In the genomic region with DNA sequence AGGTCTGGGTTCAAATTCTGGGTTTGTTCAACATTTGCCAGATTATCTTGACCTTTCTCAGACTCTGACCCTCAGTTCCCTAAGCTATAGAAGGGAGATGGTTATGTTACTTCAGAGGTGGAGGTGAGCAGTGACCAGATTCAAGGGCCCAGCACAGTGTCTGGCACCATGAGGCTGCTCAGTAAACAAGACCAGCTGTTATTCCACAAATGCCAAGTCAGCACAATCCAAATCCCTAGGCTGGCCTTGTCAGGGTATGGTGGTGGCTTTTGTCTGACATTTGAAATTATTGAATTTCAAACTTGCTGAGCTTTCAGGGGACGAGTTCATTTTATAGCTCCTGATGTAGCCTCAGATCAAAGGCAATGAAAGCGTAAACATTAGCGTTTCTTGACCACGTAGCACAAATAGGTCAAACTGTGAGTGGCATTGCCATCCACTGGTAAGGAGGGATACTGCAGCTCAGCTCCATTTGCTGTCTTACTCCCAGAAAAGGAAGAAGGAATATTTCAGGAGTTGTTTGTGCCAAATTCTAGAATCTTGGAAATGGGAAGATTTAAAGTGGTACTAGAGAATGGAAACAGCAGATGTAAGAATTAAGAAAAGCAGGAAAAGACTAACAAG, we compare ENCODE assay signal across 11 cellular contexts.
DNase-seq lines count a peak whose midpoint lies in the region; ATAC-seq and TF ChIP-seq lines count a peak whose summit lies in the region.
"Had no signal": no experiment of that assay in that cellular context is flagged by ENCODE, and none has a peak within 500 bp of the region (broad histone marks: within the 10 kb centered on the region; RNA-seq: fewer than 3 reads in every experiment).

No MANE protein-coding gene starts in this region.

- no peak overlapping the region for H3K27ac Mint-ChIP-seq in activated CD8-positive, alpha-beta T cell treated with anti-CD3 and anti-CD28 coated beads for 36 hours
- H3K27ac Mint-ChIP-seq in activated CD8-positive, alpha-beta T cell treated with anti-CD3 and anti-CD28 coated beads, Interleukin-2, amount 10 ng/mL, durations not matched to agents 7 days and 5 days: no peak overlapping the region
- H3K27ac Mint-ChIP-seq: activated naive CD8-positive, alpha-beta T cell treated with anti-CD3 and anti-CD28 coated beads, Interleukin-2, amount 10 ng/mL, durations not matched to agents 7 days and 5 days; IgD-negative memory B cell had no signal

- POLR2A ChIA-PET in activated CD8-positive, alpha-beta T cell treated with anti-CD3 and anti-CD28 coated beads for 36 hours (lab: Charles Lee): no interaction called here
- POLR2A ChIA-PET in activated CD8-positive, alpha-beta T cell treated with anti-CD3 and anti-CD28 coated beads, Interleukin-2, amount 10 ng/mL, durations not matched to agents 7 days and 5 days (lab: Charles Lee): no interaction called here

- peaks cover 0 to 5% (median 1%) of the 10 kb centered on the region in 4 donors for H3K4me1 ChIP-seq in tibial artery

- peak; percentile 32 for TF ChIP-seq CTCF in activated CD8-positive, alpha-beta T cell treated with anti-CD3 and anti-CD28 coated beads for 36 hours (IDR thresholded peaks at IDR 0.05)
- TF ChIP-seq CTCF in fibroblast of the aortic adventitia (IDR thresholded peaks at IDR 0.05; ENCODE audit: insufficient read depth, low read length): peak; percentile 41
- peak; percentile 30 to 40 for TF ChIP-seq CTCF in tibial artery (IDR thresholded peaks at IDR 0.05)

- H3K4me1 Mint-ChIP-seq in activated CD8-positive, alpha-beta T cell treated with anti-CD3 and anti-CD28 coated beads for 36 hours (ENCODE audit: low read depth): peaks cover 34% of the 10 kb centered on the region
- peaks cover 39% of the 10 kb centered on the region for H3K4me1 Mint-ChIP-seq in activated CD8-positive, alpha-beta T cell treated with anti-CD3 and anti-CD28 coated beads, Interleukin-2, amount 10 ng/mL, durations not matched to agents 7 days and 5 days (ENCODE audit: low read depth)

- intact Hi-C loops in activated CD8-positive, alpha-beta T cell treated with anti-CD3 and anti-CD28 coated beads for 36 hours (cut with micrococcal nuclease): loop anchor here (5.0 to 10.0 kb wide), 3 partner anchors 166 to 286 kb away; no protein-coding TSS in a partner anchor
- intact Hi-C loops in tibial artery (cut with DNase I; ENCODE audit: low total_unique reads): no loop called here

- no peaks in the 10 kb centered on the region for H3K9me3 Mint-ChIP-seq in activated CD8-positive, alpha-beta T cell treated with anti-CD3 and anti-CD28 coated beads for 36 hours
- H3K9me3 Mint-ChIP-seq in activated CD8-positive, alpha-beta T cell treated with anti-CD3 and anti-CD28 coated beads, Interleukin-2, amount 10 ng/mL, durations not matched to agents 7 days and 5 days (ENCODE audit: insufficient read depth): no peaks in the 10 kb centered on the region
- H3K9me3 Mint-ChIP-seq: activated naive CD8-positive, alpha-beta T cell treated with anti-CD3 and anti-CD28 coated beads, Interleukin-2, amount 10 ng/mL, durations not matched to agents 7 days and 5 days; IgD-negative memory B cell had no signal

- no peaks in the 10 kb centered on the region for H3K27me3 ChIP-seq in tibial artery

- no peak for ATAC-seq in activated CD8-positive, alpha-beta T cell treated with anti-CD3 and anti-CD28 coated beads for 36 hours
- no peak for ATAC-seq in activated CD8-positive, alpha-beta T cell treated with anti-CD3 and anti-CD28 coated beads, Interleukin-2, amount 10 ng/mL, durations not matched to agents 7 days and 5 days
- no peak for ATAC-seq in HG03439 (IDR thresholded peaks at IDR 0.05; ENCODE audit: unreplicated experiment)

- H3K36me3 Mint-ChIP-seq in activated CD8-positive, alpha-beta T cell treated with anti-CD3 and anti-CD28 coated beads for 36 hours (ENCODE audit: low read depth): peaks cover 44% of the 10 kb centered on the region
- H3K36me3 Mint-ChIP-seq in activated CD8-positive, alpha-beta T cell treated with anti-CD3 and anti-CD28 coated beads, Interleukin-2, amount 10 ng/mL, durations not matched to agents 7 days and 5 days (ENCODE audit: low read depth): no peaks in the 10 kb centered on the region

- H3K27me3 Mint-ChIP-seq in activated CD8-positive, alpha-beta T cell treated with anti-CD3 and anti-CD28 coated beads for 36 hours: no peaks in the 10 kb centered on the region
- H3K27me3 Mint-ChIP-seq in activated CD8-positive, alpha-beta T cell treated with anti-CD3 and anti-CD28 coated beads, Interleukin-2, amount 10 ng/mL, durations not matched to agents 7 days and 5 days (ENCODE audit: low read depth): no peaks in the 10 kb centered on the region
- H3K27me3 Mint-ChIP-seq: activated naive CD8-positive, alpha-beta T cell treated with anti-CD3 and anti-CD28 coated beads, Interleukin-2, amount 10 ng/mL, durations not matched to agents 7 days and 5 days; IgD-negative memory B cell had no signal

- CTCF ChIA-PET in activated CD8-positive, alpha-beta T cell treated with anti-CD3 and anti-CD28 coated beads for 36 hours (lab: Charles Lee): interaction anchor here (1.0 to 1.7 kb wide), 9 partner anchors 16 to 595 kb away, joined by 3 to 5 read pairs (median 3); no protein-coding TSS in a partner anchor
- CTCF ChIA-PET in activated CD8-positive, alpha-beta T cell treated with anti-CD3 and anti-CD28 coated beads, Interleukin-2, amount 10 ng/mL, durations not matched to agents 7 days and 5 days (lab: Charles Lee): interaction anchor here (0.8 to 2.4 kb wide), 15 partner anchors 16 to 594 kb away, joined by 3 to 11 read pairs (median 3); no protein-coding TSS in a partner anchor

- H3K27ac ChIP-seq in tibial artery: no peak overlapping the region

- H3K36me3 ChIP-seq in tibial artery: peaks cover 0 to 4% (median 0%) of the 10 kb centered on the region in 3 donors

- no peak overlapping the region for H3K4me3 ChIP-seq in fibroblast of the aortic adventitia (ENCODE audit: low read depth, low read length)
- no peak overlapping the region for H3K4me3 ChIP-seq in tibial artery

- no peak for DNase-seq in activated CD8-positive, alpha-beta T cell treated with anti-CD3 and anti-CD28 coated beads for 36 hours
- DNase-seq in activated CD8-positive, alpha-beta T cell treated with anti-CD3 and anti-CD28 coated beads, Interleukin-2, amount 10 ng/mL, durations not matched to agents 7 days and 5 days: no peak
- DNase-seq in RPMI7951 (ENCODE audit: low read depth): peak; percentile 35
- peak; percentile 11 for DNase-seq in fibroblast of the aortic adventitia (ENCODE audit: low read depth)
- no peak for DNase-seq in tibial artery
- no peak for DNase-seq in 8988T
- DNase-seq in globus pallidus (ENCODE audit: low spot score): no peak
- DNase-seq: activated naive CD8-positive, alpha-beta T cell treated with anti-CD3 and anti-CD28 coated beads, Interleukin-2, amount 10 ng/mL, durations not matched to agents 7 days and 5 days; COR-L47 had no signal

- H3K4me3 Mint-ChIP-seq in activated CD8-positive, alpha-beta T cell treated with anti-CD3 and anti-CD28 coated beads for 36 hours: no peak overlapping the region
- no peak overlapping the region for H3K4me3 Mint-ChIP-seq in activated CD8-positive, alpha-beta T cell treated with anti-CD3 and anti-CD28 coated beads, Interleukin-2, amount 10 ng/mL, durations not matched to agents 7 days and 5 days
- H3K4me3 Mint-ChIP-seq: activated naive CD8-positive, alpha-beta T cell treated with anti-CD3 and anti-CD28 coated beads, Interleukin-2, amount 10 ng/mL, durations not matched to agents 7 days and 5 days had no signal

- no peaks in the 10 kb centered on the region for H3K9me3 ChIP-seq in tibial artery

Comparison
In these comparisons a context has a peak if more than half of its experiments do, and no peak if none do; other contexts are left out.
1. DNase-seq: peak in RPMI7951 (single experiment) and fibroblast of the aortic adventitia (single experiment); none in activated CD8-positive, alpha-beta T cell treated with anti-CD3 and anti-CD28 coated beads for 36 hours (single experiment), activated CD8-positive, alpha-beta T cell treated with anti-CD3 and anti-CD28 coated beads, Interleukin-2, amount 10 ng/mL, durations not matched to agents 7 days and 5 days (single experiment), tibial artery (0 of 2), 8988T (single experiment) and globus pallidus (single experiment).
2. Peak in every context shown above with its lines, with median percentiles within 50 percentile points of each other: CTCF ChIP-seq.